26 cellular contexts compared by ENCODE assay signal in genomic region chr4:9923195-9923812, GRCh38.
"Had no signal": no experiment of that assay in that cellular context is flagged by ENCODE, and none has a peak within 500 bp of the region (broad histone marks: within the 10 kb centered on the region; RNA-seq: fewer than 3 reads in every experiment).

No MANE protein-coding gene starts in this region.

- H3K4me3 ChIP-seq: cardiac muscle cell, colonic mucosa, left ventricle myocardium inferior, lung, mucosa of descending colon, pancreas, psoas muscle, spleen, transverse colon had no signal

- DNase-seq: activated CD4-positive, alpha-beta memory T cell treated with anti-CD3 and anti-CD28 coated beads, Interleukin-2, amount 10 ng/mL, durations not matched to agents 7 days and 5 days; activated CD4-positive, alpha-beta T cell treated with anti-CD3 and anti-CD28 coated beads for 1 hour; activated CD4-positive, alpha-beta T cell treated with anti-CD3 and anti-CD28 coated beads, Interleukin-2, amount 10 ng/mL, durations not matched to agents 7 days and 5 days; activated CD8-positive, alpha-beta memory T cell treated with anti-CD3 and anti-CD28 coated beads, Interleukin-2, amount 50 U/mL, for 48 hours; activated T-cell treated with anti-CD3 and anti-CD28 coated beads, Interleukin-2, amount 50 U/mL, for 24 hours; cerebellar nuclear complex; colonic mucosa; effector CD8-positive, alpha-beta T cell; glutamatergic neuron; left ventricle myocardium inferior; mucosa of descending colon; pancreas; psoas muscle; spleen; stimulated activated naive CD4-positive, alpha-beta T cell; T-helper 2 cell; transverse colon had no signal

- ATAC-seq: activated naive CD4-positive, alpha-beta T cell treated with anti-CD3 and anti-CD28 coated beads, Interleukin-2, amount 50 U/mL, for 72 hours; activated T-helper 17 cell treated with anti-CD3 and anti-CD28 coated beads, Interleukin-2, amount 50 U/mL, for 72 hours; mucosa of descending colon; natural killer cell treated with Interleukin-12 subunit alpha and Interleukin-12 subunit beta and Interleukin-15 and Interleukin-18, amount 100 ng/mL, for 72 hours; pancreas; psoas muscle; WTC11 had no signal

- H3K4me1 ChIP-seq: colonic mucosa, pancreas, psoas muscle, spleen, transverse colon had no signal

- H3K4me3 Mint-ChIP-seq: activated CD4-positive, alpha-beta memory T cell treated with anti-CD3 and anti-CD28 coated beads, Interleukin-2, amount 10 ng/mL, durations not matched to agents 7 days and 5 days; activated CD4-positive, alpha-beta T cell treated with anti-CD3 and anti-CD28 coated beads, Interleukin-2, amount 10 ng/mL, durations not matched to agents 7 days and 5 days; activated T-cell treated with anti-CD3 and anti-CD28 coated beads, Interleukin-2, amount 50 U/mL, for 24 hours; activated T-helper 17 cell treated with anti-CD3 and anti-CD28 coated beads, Interleukin-2, amount 50 U/mL, for 72 hours; natural killer cell treated with Interleukin-12 subunit alpha and Interleukin-12 subunit beta and Interleukin-15 and Interleukin-18, amount 100 ng/mL, for 72 hours; WTC11 had no signal

- H3K27me3 ChIP-seq: cardiac muscle cell, colonic mucosa, pancreas, spleen, transverse colon had no signal

- H3K9me3 Mint-ChIP-seq: activated CD4-positive, alpha-beta memory T cell treated with anti-CD3 and anti-CD28 coated beads, Interleukin-2, amount 10 ng/mL, durations not matched to agents 7 days and 5 days; activated CD4-positive, alpha-beta T cell treated with anti-CD3 and anti-CD28 coated beads, Interleukin-2, amount 10 ng/mL, durations not matched to agents 7 days and 5 days; activated naive CD4-positive, alpha-beta T cell treated with anti-CD3 and anti-CD28 coated beads, Interleukin-2, amount 50 U/mL, for 72 hours; activated T-cell treated with anti-CD3 and anti-CD28 coated beads, Interleukin-2, amount 50 U/mL, for 24 hours; activated T-helper 17 cell treated with anti-CD3 and anti-CD28 coated beads, Interleukin-2, amount 50 U/mL, for 72 hours; natural killer cell treated with Interleukin-12 subunit alpha and Interleukin-12 subunit beta and Interleukin-15 and Interleukin-18, amount 100 ng/mL, for 72 hours had no signal

- H3K27me3 Mint-ChIP-seq: activated CD4-positive, alpha-beta T cell treated with anti-CD3 and anti-CD28 coated beads, Interleukin-2, amount 10 ng/mL, durations not matched to agents 7 days and 5 days; activated T-cell treated with anti-CD3 and anti-CD28 coated beads, Interleukin-2, amount 50 U/mL, for 24 hours; natural killer cell treated with Interleukin-12 subunit alpha and Interleukin-12 subunit beta and Interleukin-15 and Interleukin-18, amount 100 ng/mL, for 72 hours had no signal

- H3K27ac ChIP-seq: cardiac muscle cell, colonic mucosa, left ventricle myocardium inferior, pancreas, psoas muscle, spleen, transverse colon had no signal

- H3K9me3 ChIP-seq: colonic mucosa, left ventricle myocardium inferior, mucosa of descending colon, pancreas, psoas muscle, spleen, transverse colon had no signal

- H3K4me1 Mint-ChIP-seq: activated CD4-positive, alpha-beta memory T cell treated with anti-CD3 and anti-CD28 coated beads, Interleukin-2, amount 10 ng/mL, durations not matched to agents 7 days and 5 days; activated CD4-positive, alpha-beta T cell treated with anti-CD3 and anti-CD28 coated beads, Interleukin-2, amount 10 ng/mL, durations not matched to agents 7 days and 5 days; activated T-helper 17 cell treated with anti-CD3 and anti-CD28 coated beads, Interleukin-2, amount 50 U/mL, for 72 hours had no signal

- H3K36me3 Mint-ChIP-seq: activated naive CD4-positive, alpha-beta T cell treated with anti-CD3 and anti-CD28 coated beads, Interleukin-2, amount 50 U/mL, for 72 hours; natural killer cell treated with Interleukin-12 subunit alpha and Interleukin-12 subunit beta and Interleukin-15 and Interleukin-18, amount 100 ng/mL, for 72 hours; WTC11 had no signal

- FAIRE-seq: endometrium, frontal cortex, islet of Langerhans, pancreas had no signal

- H3K36me3 ChIP-seq: cardiac muscle cell, colonic mucosa, left ventricle myocardium inferior, pancreas, transverse colon had no signal

- H3K27ac Mint-ChIP-seq: activated CD4-positive, alpha-beta memory T cell treated with anti-CD3 and anti-CD28 coated beads, Interleukin-2, amount 10 ng/mL, durations not matched to agents 7 days and 5 days; activated CD4-positive, alpha-beta T cell treated with anti-CD3 and anti-CD28 coated beads, Interleukin-2, amount 10 ng/mL, durations not matched to agents 7 days and 5 days; activated naive CD4-positive, alpha-beta T cell treated with anti-CD3 and anti-CD28 coated beads, Interleukin-2, amount 50 U/mL, for 72 hours; activated T-cell treated with anti-CD3 and anti-CD28 coated beads, Interleukin-2, amount 50 U/mL, for 24 hours; activated T-helper 17 cell treated with anti-CD3 and anti-CD28 coated beads, Interleukin-2, amount 50 U/mL, for 72 hours; natural killer cell treated with Interleukin-12 subunit alpha and Interleukin-12 subunit beta and Interleukin-15 and Interleukin-18, amount 100 ng/mL, for 72 hours; WTC11 had no signal
